8 cellular contexts compared by ENCODE assay signal in the genomic region with DNA sequence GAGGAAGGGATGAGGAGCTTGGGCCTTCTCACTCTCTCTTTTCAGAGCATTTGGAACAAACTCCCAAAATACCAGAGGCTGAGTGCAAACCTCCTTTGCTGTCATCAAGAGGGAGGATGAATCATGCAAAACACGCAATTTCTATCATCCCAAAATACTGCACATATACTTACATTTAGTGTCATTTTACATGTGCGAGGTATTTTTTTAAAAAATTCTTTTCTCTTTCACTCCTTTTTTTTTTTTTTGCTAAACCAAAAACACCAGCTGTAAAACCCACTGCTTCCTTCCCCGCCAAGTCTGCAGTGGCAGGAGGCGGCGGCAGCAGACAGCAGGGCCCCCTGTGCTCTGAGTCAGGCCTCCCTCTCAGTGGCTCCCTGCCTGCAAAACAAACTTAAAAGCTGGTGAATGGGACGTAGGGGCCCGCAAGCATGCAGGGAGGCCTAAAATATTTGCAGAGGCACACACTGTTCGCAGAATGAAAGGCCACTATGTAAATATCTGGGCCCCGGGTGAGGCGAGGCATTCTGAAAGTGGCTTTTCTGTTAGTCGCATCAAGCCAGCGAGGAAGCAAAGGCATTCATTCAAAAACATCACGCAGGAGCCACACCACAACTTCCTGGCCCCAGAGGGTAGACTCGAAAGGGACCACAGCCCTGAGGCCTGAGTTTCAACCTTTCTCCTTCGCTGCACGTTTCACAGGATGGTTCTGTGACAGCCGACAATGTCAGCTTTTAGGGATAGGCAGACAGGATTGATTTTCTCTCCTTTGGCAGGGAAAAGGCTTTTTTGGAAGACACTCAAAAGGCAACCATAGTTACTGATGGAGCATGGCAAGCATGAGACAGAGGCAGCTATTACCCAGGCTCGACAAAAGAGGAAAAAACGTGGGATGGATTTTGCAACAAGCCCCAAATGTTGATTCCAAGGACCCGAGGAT.
DNase-seq lines count a peak whose midpoint lies in the region; ATAC-seq and TF ChIP-seq lines count a peak whose summit lies in the region.

No MANE protein-coding gene starts in this region.

- DNase-seq in NCI-H69 (lab: John Stamatoyannopoulos, UW) = peak; percentile 77
- peak; percentile 74 for DNase-seq in activated T-cell treated with anti-CD3 and anti-CD28 coated beads for 24 hours (ENCODE audit: low read depth)
- DNase-seq in neural crest cell (ENCODE audit: low read depth, low spot score) = peak; percentile 22
- peak; percentile 84 for DNase-seq in stromal cell of bone marrow (ENCODE audit: low read depth)
- DNase-seq in COLO829 (ENCODE audit: low spot score) = no peak

- H3K27ac Mint-ChIP-seq in neural crest cell (ENCODE audit: unreplicated experiment) = peak overlapping the region; percentile 36

- no peaks in the 10 kb centered on the region for H3K27me3 Mint-ChIP-seq in neural crest cell (ENCODE audit: low read depth)

- TF ChIP-seq CTCF in neural crest cell (conservative IDR thresholded peaks at IDR 0.05) = no peak

- H3K4me1 Mint-ChIP-seq in neural crest cell = peaks cover 35% of the 10 kb centered on the region

- H3K36me3 Mint-ChIP-seq in neural crest cell (ENCODE audit: low read depth) = peaks cover 5% of the 10 kb centered on the region

- H3K9me3 Mint-ChIP-seq in neural crest cell = no peaks in the 10 kb centered on the region

- ATAC-seq in GM18511 (IDR thresholded peaks at IDR 0.05; ENCODE audit: unreplicated experiment) (peak; percentile 88), HG02884 (IDR thresholded peaks at IDR 0.05; ENCODE audit: unreplicated experiment) (peak; percentile 96), esophagus mucosa (peak; percentile 37)

- peak overlapping the region; percentile 27 for H3K4me3 Mint-ChIP-seq in neural crest cell

Comparison
In these comparisons a context has a peak if more than half of its experiments do, and no peak if none do; other contexts are left out.
1. ATAC-seq: peak in every context shown above with its lines; median percentile 96 in HG02884; 88 in GM18511; 37 in esophagus mucosa.